In the genomic region with DNA sequence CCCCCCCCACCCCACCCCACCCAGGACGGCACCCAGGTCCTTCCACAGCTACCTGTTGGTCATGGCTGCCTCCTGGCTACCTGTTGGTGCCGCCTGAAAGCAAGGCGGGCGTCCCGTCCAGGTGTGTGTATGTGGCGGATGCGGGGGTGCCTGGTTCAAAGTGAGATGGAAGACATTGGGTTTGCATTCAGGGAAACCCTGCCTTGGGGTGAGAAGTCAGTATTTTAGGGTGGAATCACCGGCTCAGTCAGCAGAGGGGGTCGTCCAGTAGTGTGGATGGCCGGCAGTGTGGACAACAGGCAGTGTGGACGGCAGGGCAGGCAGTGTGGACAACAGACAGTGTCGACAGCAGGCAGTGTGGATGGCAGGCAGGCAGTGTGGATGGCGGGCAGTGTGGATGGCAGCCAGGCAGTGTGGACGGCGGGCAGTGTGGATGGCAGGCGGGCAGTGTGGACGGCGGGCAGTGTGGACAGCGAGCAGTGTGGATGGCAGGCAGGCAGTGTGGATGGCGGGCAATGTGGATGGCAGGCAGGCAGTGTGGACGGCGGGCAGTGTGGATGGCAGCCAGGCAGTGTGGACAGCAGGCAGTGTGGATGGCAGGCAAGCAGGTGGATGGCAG, we compare ENCODE assay signal across 19 cellular contexts. TPM values are rescaled to one million over a fixed set of nuclear protein-coding genes. Genes with fewer than 3 reads are reported as not detected.
"Had no signal": no experiment of that assay in that cellular context is flagged by ENCODE, and none has a peak within 500 bp of the region (broad histone marks: within the 10 kb centered on the region; RNA-seq: fewer than 3 reads in every experiment).

No MANE protein-coding gene starts in this region.

- H3K4me1 ChIP-seq: body of pancreas, foreskin keratinocyte, prostate gland, thyroid gland had no signal

- H3K4me3 ChIP-seq: body of pancreas, cardiac muscle cell, mucosa of descending colon, prostate gland, thyroid gland had no signal

- H3K27me3 ChIP-seq: body of pancreas, cardiac muscle cell, foreskin keratinocyte, thyroid gland had no signal

- DNase-seq: activated CD4-positive, alpha-beta T cell treated with anti-CD3 and anti-CD28 coated beads, Interleukin-2, amount 10 ng/mL, durations not matched to agents 24 days and 14 days; activated CD8-positive, alpha-beta T cell treated with anti-CD3 and anti-CD28 coated beads, Interleukin-2, amount 10 ng/mL, durations not matched to agents 7 days and 5 days; activated gamma-delta T cell; anterior cingulate cortex; dermis blood vessel endothelial cell; effector CD8-positive, alpha-beta T cell; foreskin keratinocyte; mesendoderm; stimulated activated CD4-positive, alpha-beta T cell treated with anti-CD3 and anti-CD28 coated beads, Interleukin-12 subunit alpha, Interleukin-12 subunit beta, amount 100 ng/mL, for 4 hours; stimulated activated CD4-positive, alpha-beta T cell treated with anti-CD3 and anti-CD28 coated beads, Interleukin-4, amount 100 ng/mL, for 4 hours; substantia nigra; T-cell; thyroid gland had no signal

- H3K36me3 ChIP-seq: cardiac muscle cell, prostate gland, thyroid gland had no signal

- H3K27ac ChIP-seq: body of pancreas, cardiac muscle cell, foreskin keratinocyte, prostate gland, thyroid gland, VCaP had no signal

- H3K9me3 ChIP-seq: body of pancreas, mucosa of descending colon, prostate gland, thyroid gland had no signal

- ATAC-seq: activated CD4-positive, CD25-positive, alpha-beta regulatory T cell treated with anti-CD3 and anti-CD28 coated beads, Interleukin-2, amount 50 U/mL, for 24 hours; body of pancreas; foreskin keratinocyte; T-cell had no signal

RNA-seq across cellular contexts. Expression of a gene that starts 28.0 kb away (rescaled TPM):
- polyA plus RNA-seq: foreskin keratinocyte had no signal
